17 cellular contexts compared by ENCODE assay signal in the genomic region with DNA sequence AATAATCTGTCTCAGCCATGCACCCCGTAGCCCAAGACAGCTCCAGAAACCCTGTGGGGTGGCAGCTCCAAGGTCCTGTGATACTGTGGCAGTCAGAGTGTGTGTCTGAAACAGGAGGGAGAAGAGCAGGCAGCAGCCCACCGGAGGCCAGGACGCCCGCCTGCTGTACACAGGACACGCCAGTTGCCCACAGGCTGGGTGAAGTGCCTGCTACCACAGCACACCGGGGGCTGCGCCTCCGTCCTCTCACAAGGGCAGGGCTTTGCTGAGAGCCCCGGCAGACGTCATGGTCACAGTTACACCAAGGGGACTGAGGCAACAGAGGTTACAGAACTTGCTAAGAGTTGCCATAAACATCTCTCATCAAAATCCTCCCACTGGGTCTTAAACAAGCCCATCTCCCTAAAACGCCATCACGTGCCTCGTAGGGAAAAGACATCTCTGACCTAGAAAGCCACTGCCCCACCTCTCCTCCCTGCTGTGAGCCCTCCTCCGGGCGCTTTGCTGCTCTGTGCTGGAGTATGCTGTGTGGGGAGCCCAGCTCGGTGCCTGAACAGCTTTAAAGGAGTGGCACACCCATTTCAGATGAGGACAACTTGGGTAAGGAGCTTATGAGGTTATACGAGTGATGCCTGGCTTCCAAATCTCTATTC. TPM values are rescaled to one million over a fixed set of nuclear protein-coding genes. Genes with fewer than 3 reads are reported as not detected.
DNase-seq lines count a peak whose midpoint lies in the region; ATAC-seq and TF ChIP-seq lines count a peak whose summit lies in the region.
"Had no signal": no experiment of that assay in that cellular context is flagged by ENCODE, and none has a peak within 500 bp of the region (broad histone marks: within the 10 kb centered on the region; RNA-seq: fewer than 3 reads in every experiment).

No MANE protein-coding gene starts in this region.

- H3K4me1 Mint-ChIP-seq in GM23338: peaks cover 9% of the 10 kb centered on the region; the same call in 1 of the 3 replicates

- H3K27me3 Mint-ChIP-seq in GM23338 (ENCODE audit: insufficient read depth, low read depth, poor library complexity): peaks cover 10% of the 10 kb centered on the region
- H3K27me3 Mint-ChIP-seq: CD8-positive, alpha-beta memory T cell had no signal

- no peak overlapping the region for H3K4me3 Mint-ChIP-seq in GM23338
- H3K4me3 Mint-ChIP-seq: CD8-positive, alpha-beta memory T cell; HFFc6 had no signal

- H3K9me3 ChIP-seq in heart left ventricle (peaks cover 0 to 28% (median 11%) of the 10 kb centered on the region in 12 donors), lower lobe of right lung (peaks cover 6% of the 10 kb centered on the region), sigmoid colon (no peaks in the 10 kb centered on the region)
- H3K9me3 ChIP-seq: Caco-2 had no signal

- no peak overlapping the region for H2AFZ ChIP-seq in GM23338

- no peak overlapping the region for H3K4me2 ChIP-seq in GM23338
- H3K4me2 ChIP-seq: BLaER1 had no signal

- peaks cover 28% of the 10 kb centered on the region for H3K36me3 Mint-ChIP-seq in GM23338 (ENCODE audit: low read depth)

- H3K27me3 ChIP-seq in heart left ventricle: no peaks in the 10 kb centered on the region
- no peaks in the 10 kb centered on the region for H3K27me3 ChIP-seq in lower lobe of right lung (ENCODE audit: low read depth)
- H3K27me3 ChIP-seq in sigmoid colon: no peaks in the 10 kb centered on the region
- no peaks in the 10 kb centered on the region for H3K27me3 ChIP-seq in GM23338 (ENCODE audit: insufficient read depth)
- H3K27me3 ChIP-seq: BLaER1 had no signal

- H3K27ac ChIP-seq in heart left ventricle (no peak overlapping the region), lower lobe of right lung (no peak overlapping the region), sigmoid colon (peak overlapping the region in 3 of 4 donors; percentile 36 to 80 (median 69)), GM23338 (ENCODE audit: low read depth) (no peak overlapping the region)
- H3K27ac ChIP-seq: BLaER1, HL-60 had no signal

- WGBS in heart left ventricle, 4 donors: 91 to 96% (median 94%) methylated on average over 17 of the region's 17 CpGs
- 94% methylated on average over 17 of the region's 17 CpGs for WGBS in sigmoid colon, 2 donors

- intact Hi-C loops in cardiac septum (cut with DNase I) (no loop called here), heart left ventricle (cut with DNase I) (no loop called here), lower lobe of right lung (cut with DNase I) (no loop called here), sigmoid colon (cut with DNase I) (no loop called here)

- peaks cover 2% of the 10 kb centered on the region; the same call in 1 of the 2 replicates for H3F3A ChIP-seq in GM23338 (replicated peaks; ENCODE audit: low read depth)

- H4K20me1 ChIP-seq in GM23338 (replicated peaks; ENCODE audit: insufficient read depth): peaks cover 17% of the 10 kb centered on the region; the same call in 1 of the 2 replicates

- H3K9me3 Mint-ChIP-seq in GM23338: peaks cover 11% of the 10 kb centered on the region; the same call in 2 of the 3 replicates

- H3K9me2 ChIP-seq in GM23338 (ENCODE audit: insufficient read depth): no peaks in the 10 kb centered on the region

- H3K4me1 ChIP-seq in heart left ventricle (peaks cover 0 to 39% (median 13%) of the 10 kb centered on the region in 12 donors), lower lobe of right lung (peaks cover 14% of the 10 kb centered on the region), sigmoid colon (peaks cover 0 to 48% (median 32%) of the 10 kb centered on the region in 4 donors), GM23338 (ENCODE audit: insufficient read depth) (0 out of 2 replicates have a peak, but pooled peaks cover 4% of the 10 kb centered on the region)
- H3K4me1 ChIP-seq: Caco-2 had no signal

- DNase-seq in cardiac septum (ENCODE audit: low spot score) (peak; percentile 51), heart left ventricle (no peak), lower lobe of right lung (peak; percentile 42), sigmoid colon (no peak), HuH-7 (ENCODE audit: low spot score) (no peak), GM23338 (ENCODE audit: low spot score) (no peak)
- no peak for DNase-seq in central memory CD4-positive, alpha-beta T cell
- DNase-seq: 8988T, AML-193, Caco-2, GF-D8, HCEC 1CT had no signal

- no peak overlapping the region for H3K27ac Mint-ChIP-seq in GM23338

- H3K4me3 ChIP-seq in heart left ventricle (no peak overlapping the region), lower lobe of right lung (no peak overlapping the region), sigmoid colon (no peak overlapping the region), GM23338 (no peak overlapping the region)
- H3K4me3 ChIP-seq: BLaER1 had no signal

- ATAC-seq in heart left ventricle (no peak), lower lobe of right lung (no peak), esophagus mucosa (no peak), GM23338 (no peak)

- H3K36me3 ChIP-seq in heart left ventricle: peaks cover 0 to 29% (median 17%) of the 10 kb centered on the region in 9 donors
- H3K36me3 ChIP-seq in lower lobe of right lung: peaks cover 23% of the 10 kb centered on the region
- H3K36me3 ChIP-seq in sigmoid colon: peaks cover 11 to 19% (median 14%) of the 10 kb centered on the region in 4 donors
- peaks cover 10% of the 10 kb centered on the region for H3K36me3 ChIP-seq in GM23338 (ENCODE audit: insufficient read depth)

- TF ChIP-seq POLR2A in heart left ventricle (IDR thresholded peaks at IDR 0.05): no peak
- no peak for TF ChIP-seq POLR2A in sigmoid colon (IDR thresholded peaks at IDR 0.05)

- TF ChIP-seq EP300 in sigmoid colon (IDR thresholded peaks at IDR 0.05): no peak

- peaks cover 66% of the 10 kb centered on the region for H3K79me2 ChIP-seq in GM23338 (replicated peaks; ENCODE audit: insufficient read depth)

- TF ChIP-seq CTCF in heart left ventricle (IDR thresholded peaks at IDR 0.05) (no peak), lower lobe of right lung (IDR thresholded peaks at IDR 0.05) (no peak), sigmoid colon (IDR thresholded peaks at IDR 0.05) (no peak), GM23338 (conservative IDR thresholded peaks at IDR 0.05; ENCODE audit: low read depth in 2 of 2) (no peak)

TF ChIP-seq in GM23338, 12 proteins besides CTCF, POLR2A, EP300 and RAD21 (continues in another document):
- no peak for TF ChIP-seq ZNF331 (CRISPR knock-in tag; IDR thresholded peaks at IDR 0.05; ENCODE audit: low read depth)
- TF ChIP-seq JUNB (IDR thresholded peaks at IDR 0.05; ENCODE audit: unreplicated experiment): no peak
- no peak for TF ChIP-seq POLR2AphosphoS5 (IDR thresholded peaks at IDR 0.05; ENCODE audit: low read depth)
- no peak for TF ChIP-seq EZH2phosphoT487 (IDR thresholded peaks at IDR 0.05; ENCODE audit: unreplicated experiment)
- no peak for TF ChIP-seq ZNF114 (CRISPR knock-in tag; IDR thresholded peaks at IDR 0.05)
- TF ChIP-seq STAT1 (IDR thresholded peaks at IDR 0.05; ENCODE audit: unreplicated experiment): no peak

RNA-seq across cellular contexts. Expression of a gene that starts 5.3 kb away (rescaled TPM):
- 11.5 TPM for total RNA-seq in cardiac septum
- total RNA-seq in heart left ventricle: 10 to 100 TPM in 6 of 9 donors, 1 to 10 TPM in 3; 8.7 to 16.4 (median 11.3) TPM
- 10 to 100 TPM in 1 of 2 donors, 1 to 10 TPM in 1; 7.9 to 15.5 TPM for polyA plus RNA-seq in heart left ventricle
- total RNA-seq in lower lobe of right lung: 19.8 TPM
- 10 to 100 TPM; 23.4 to 33.0 (median 24.5) TPM for total RNA-seq in sigmoid colon
- 10 to 100 TPM; 10.8 to 21.2 (median 19.9) TPM for polyA plus RNA-seq in sigmoid colon
- 11.5 TPM for total RNA-seq in esophagus mucosa
- total RNA-seq in GM23338 (2014; rRNA removed; shearing (Covaris generic)): 28.7 and 30.8 TPM in 2 replicates
- 26.3 and 28.5 TPM in 2 replicates for polyA plus RNA-seq in GM23338 (2016; fragmentation: Nextera tagmentation; extraction: Ambion mirVana)

RNA-seq across cellular contexts. Expression of a gene that starts 37.5 kb away (rescaled TPM):
- total RNA-seq in cardiac septum (2.9 TPM), heart left ventricle (1 to 10 TPM; 1.3 to 5.8 (median 2.6) TPM), lower lobe of right lung (10.6 TPM), sigmoid colon (1 to 10 TPM; 2.9 to 7.4 (median 6.6) TPM), esophagus mucosa (2.4 TPM)
- polyA plus RNA-seq in heart left ventricle (1 to 10 TPM; 2.0 to 3.3 TPM), sigmoid colon (1 to 10 TPM; 1.8 to 9.0 (median 3.2) TPM), GM23338 (2016; fragmentation: Nextera tagmentation; extraction: Ambion mirVana) (4.4 and 6.5 TPM in 2 replicates)
- total RNA-seq in GM23338 (2014; rRNA removed; shearing (Covaris generic)): 12.6 and 18.1 TPM in 2 replicates

RNA-seq across cellular contexts. Expression of a gene that starts 37.7 kb away (rescaled TPM):
- 32.0 TPM for total RNA-seq in cardiac septum
- 10 to 100 TPM; 22.2 to 46.1 (median 33.4) TPM for total RNA-seq in heart left ventricle
- 10 to 100 TPM in 1 of 2 donors, 1 to 10 TPM in 1; 5.5 to 12.8 TPM for polyA plus RNA-seq in heart left ventricle
- 53.9 TPM for total RNA-seq in lower lobe of right lung
- total RNA-seq in sigmoid colon: 10 to 100 TPM; 21.6 to 32.5 (median 25.3) TPM
- 10 to 100 TPM; 12.0 to 16.0 (median 12.9) TPM for polyA plus RNA-seq in sigmoid colon
- total RNA-seq in esophagus mucosa: 27.8 TPM
- 17.7 and 32.2 TPM in 2 replicates for total RNA-seq in GM23338 (2014; rRNA removed; shearing (Covaris generic))
- 20.5 and 21.1 TPM in 2 replicates for polyA plus RNA-seq in GM23338 (2016; fragmentation: Nextera tagmentation; extraction: Ambion mirVana)

Comparison
In these comparisons a context has a peak if more than half of its experiments do, and no peak if none do; other contexts are left out.
1. DNase-seq: peak in cardiac septum (single experiment) and lower lobe of right lung (single experiment); none in heart left ventricle (0 of 5), sigmoid colon (single experiment), HuH-7 (single experiment), central memory CD4-positive, alpha-beta T cell (single experiment) and GM23338 (single experiment).
2. H3K27ac ChIP-seq: peak in sigmoid colon (3 of 4); none in heart left ventricle (0 of 12), lower lobe of right lung (single experiment) and GM23338 (single experiment).